Comparison of ENCODE assay signal across 9 cellular contexts in the genomic region with DNA sequence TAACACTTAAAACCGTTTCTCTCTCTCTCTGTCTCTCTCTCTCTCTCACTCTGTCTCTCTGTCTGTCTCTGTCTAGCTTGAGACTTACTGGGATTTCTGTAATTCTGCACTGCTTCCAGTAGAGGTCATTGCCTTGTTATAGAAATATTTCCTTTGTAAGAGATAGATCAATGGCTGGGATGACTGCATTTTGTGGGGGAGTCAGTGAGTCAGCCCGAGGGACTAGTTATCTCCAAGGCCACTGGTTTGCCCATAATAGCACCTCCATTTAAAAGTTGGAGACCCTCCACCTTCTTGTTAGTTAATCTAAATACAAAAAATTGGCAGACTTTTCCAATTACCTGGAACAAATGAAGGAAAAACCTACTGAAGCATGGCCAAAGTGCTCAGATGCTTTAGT.
DNase-seq lines count a peak whose midpoint lies in the region; ATAC-seq and TF ChIP-seq lines count a peak whose summit lies in the region.
"Had no signal": no experiment of that assay in that cellular context is flagged by ENCODE, and none has a peak within 500 bp of the region (broad histone marks: within the 10 kb centered on the region; RNA-seq: fewer than 3 reads in every experiment).

No MANE protein-coding gene starts in this region.

- no peak for DNase-seq in GM06990 (ENCODE audit: extremely low read depth, insufficient read length)
- peak; percentile 8 to 50 for DNase-seq in SW 1271 (lab: John Stamatoyannopoulos, UW)
- DNase-seq in iris pigment epithelial cell (ENCODE audit: low read depth), result peak; percentile 64
- DNase-seq in cerebellar nuclear complex (lab: John Stamatoyannopoulos, UW), result no peak
- no peak for DNase-seq in UCSD-AML1 (lab: John Stamatoyannopoulos, UW; ENCODE audit: unreplicated experiment)

- TF ChIP-seq CTCF in GM06990 (IDR thresholded peaks at IDR 0.05; ENCODE audit: insufficient read depth, low read length, poor library complexity, severe bottlenecking), result peak; percentile 54

- H3K27me3 ChIP-seq in GM06990 (replicated peaks; ENCODE audit: control insufficient read depth, insufficient read depth, low read length), result no peaks in the 10 kb centered on the region
- H3K27me3 ChIP-seq: ovary had no signal

- no peak overlapping the region for H3K4me3 ChIP-seq in GM06990 (replicated peaks; ENCODE audit: low read depth, low read length)
- H3K4me3 ChIP-seq: ovary had no signal

- H3K36me3 ChIP-seq in GM06990 (ENCODE audit: control insufficient read depth, insufficient read depth, low read length), result no peaks in the 10 kb centered on the region
- H3K36me3 ChIP-seq: ovary had no signal

- ATAC-seq in GM19468 (IDR thresholded peaks at IDR 0.05; ENCODE audit: extremely low read depth, unreplicated experiment) (peak; percentile 73), HG03469 (IDR thresholded peaks at IDR 0.05; ENCODE audit: unreplicated experiment) (peak; percentile 84)
- no peak for ATAC-seq in activated CD4-positive, CD25-positive, alpha-beta regulatory T cell treated with anti-CD3 and anti-CD28 coated beads, Interleukin-2, amount 50 U/mL, for 24 hours

Comparison
In these comparisons a context has a peak if more than half of its experiments do, and no peak if none do; other contexts are left out.
1. DNase-seq: peak in SW 1271 (2 of 2) and iris pigment epithelial cell (single experiment); none in GM06990 (single experiment), cerebellar nuclear complex (0 of 2) and UCSD-AML1 (single experiment).
2. ATAC-seq: peak in GM19468 (single experiment) and HG03469 (single experiment); none in activated CD4-positive, CD25-positive, alpha-beta regulatory T cell treated with anti-CD3 and anti-CD28 coated beads, Interleukin-2, amount 50 U/mL, for 24 hours (0 of 2).